ENCODE assay signal across 13 cellular contexts in genomic region chr22:23138584-23139469, GRCh38. TPM values are rescaled to one million over a fixed set of nuclear protein-coding genes. Genes with fewer than 3 reads are reported as not detected.
DNase-seq lines count a peak whose midpoint lies in the region; ATAC-seq and TF ChIP-seq lines count a peak whose summit lies in the region.
"Had no signal": no experiment of that assay in that cellular context is flagged by ENCODE, and none has a peak within 500 bp of the region (broad histone marks: within the 10 kb centered on the region; RNA-seq: fewer than 3 reads in every experiment).

No MANE protein-coding gene starts in this region.

- peak overlapping the region; percentile 97 for H3K27ac Mint-ChIP-seq in activated naive CD8-positive, alpha-beta T cell treated with anti-CD3 and anti-CD28 coated beads, Interleukin-2, amount 10 ng/mL, durations not matched to agents 7 days and 5 days
- peak overlapping the region; percentile 79 for H3K27ac Mint-ChIP-seq in osteocyte (ENCODE audit: unreplicated experiment)

- peak overlapping the region; percentile 65 for H3K4me3 ChIP-seq in Loucy (ENCODE audit: low read length, poor library complexity, severe bottlenecking)
- H3K4me3 ChIP-seq: GM23248, right atrium auricular region, tibial nerve had no signal

- peaks cover 43% of the 10 kb centered on the region for H3K4me1 Mint-ChIP-seq in activated naive CD8-positive, alpha-beta T cell treated with anti-CD3 and anti-CD28 coated beads, Interleukin-2, amount 10 ng/mL, durations not matched to agents 7 days and 5 days
- H3K4me1 Mint-ChIP-seq in osteocyte (ENCODE audit: unreplicated experiment): peaks cover 20% of the 10 kb centered on the region

- no peaks in the 10 kb centered on the region for H3K27me3 ChIP-seq in Loucy (ENCODE audit: insufficient read depth, low read length, poor library complexity, severe bottlenecking)
- H3K27me3 ChIP-seq: right atrium auricular region, tibial nerve had no signal

- peak overlapping the region; percentile 62 for H3K9ac ChIP-seq in Loucy (ENCODE audit: low read depth, low read length, poor library complexity, severe bottlenecking)
- H3K9ac ChIP-seq: GM23248 had no signal

- H3F3A ChIP-seq in Loucy (ENCODE audit: low read depth): 0 out of 2 replicates have a peak, but pooled peaks cover 7% of the 10 kb centered on the region

- H3K4me2 ChIP-seq in Loucy (ENCODE audit: low read depth, low read length, poor library complexity, severe bottlenecking): peak overlapping the region; percentile 78

- POLR2A ChIA-PET in activated naive CD8-positive, alpha-beta T cell treated with anti-CD3 and anti-CD28 coated beads, Interleukin-2, amount 10 ng/mL, durations not matched to agents 7 days and 5 days (lab: Charles Lee): interaction anchor here (0.9 to 2.2 kb wide), 4 partner anchors 20 to 320 kb away, joined by 3 to 13 read pairs (median 6); partner anchors contain the start of gene BCR

- H3K36me3 Mint-ChIP-seq in activated naive CD8-positive, alpha-beta T cell treated with anti-CD3 and anti-CD28 coated beads, Interleukin-2, amount 10 ng/mL, durations not matched to agents 7 days and 5 days: no peaks in the 10 kb centered on the region
- H3K36me3 Mint-ChIP-seq in osteocyte (ENCODE audit: unreplicated experiment): no peaks in the 10 kb centered on the region

- no peaks in the 10 kb centered on the region for H3K79me2 ChIP-seq in Loucy (ENCODE audit: insufficient read depth, low read length)

- H3K9me2 ChIP-seq in Loucy (replicated peaks; ENCODE audit: low read depth, low read length): no peaks in the 10 kb centered on the region

- H3K4me3 Mint-ChIP-seq in activated naive CD8-positive, alpha-beta T cell treated with anti-CD3 and anti-CD28 coated beads, Interleukin-2, amount 10 ng/mL, durations not matched to agents 7 days and 5 days: peak overlapping the region; percentile 73
- no peak overlapping the region for H3K4me3 Mint-ChIP-seq in osteocyte (ENCODE audit: unreplicated experiment)

- TF ChIP-seq CTCF in Loucy (conservative IDR thresholded peaks at IDR 0.05; ENCODE audit: low read length) (no peak), osteocyte (IDR thresholded peaks at IDR 0.05) (no peak)

- ATAC-seq in activated naive CD8-positive, alpha-beta T cell treated with anti-CD3 and anti-CD28 coated beads, Interleukin-2, amount 10 ng/mL, durations not matched to agents 7 days and 5 days (ENCODE audit: low read depth): no peak
- ATAC-seq in GM21825 (IDR thresholded peaks at IDR 0.05; ENCODE audit: unreplicated experiment) (no peak), HG03175 (IDR thresholded peaks at IDR 0.05; ENCODE audit: unreplicated experiment) (no peak)

- no peaks in the 10 kb centered on the region for H3K27me3 Mint-ChIP-seq in activated naive CD8-positive, alpha-beta T cell treated with anti-CD3 and anti-CD28 coated beads, Interleukin-2, amount 10 ng/mL, durations not matched to agents 7 days and 5 days
- H3K27me3 Mint-ChIP-seq in osteocyte (ENCODE audit: unreplicated experiment): peaks cover 6% of the 10 kb centered on the region

- H3K9me3 ChIP-seq in Loucy (ENCODE audit: insufficient read depth, low read depth, low read length): no peaks in the 10 kb centered on the region
- H3K9me3 ChIP-seq: right atrium auricular region, tibial nerve had no signal

- no peaks in the 10 kb centered on the region for H3K36me3 ChIP-seq in Loucy (ENCODE audit: insufficient read depth, low read length)
- H3K36me3 ChIP-seq: right atrium auricular region, tibial nerve had no signal

- H3K4me1 ChIP-seq in Loucy (ENCODE audit: insufficient read depth, low read length, poor library complexity, severe bottlenecking): peaks cover 46% of the 10 kb centered on the region

- DNase-seq in DMS79 treated with DMSO at 0.1 percent for 48 hours (lab: John Stamatoyannopoulos, UW) (peak; percentile 23), osteocyte (ENCODE audit: extremely low spot score, unreplicated experiment) (no peak), activated gamma-delta T cell treated with Interleukin-2 at 50 U/mL for 16 hours (no peak), NCI-H2227 (lab: John Stamatoyannopoulos, UW; ENCODE audit: unreplicated experiment) (no peak)
- DNase-seq in activated naive CD8-positive, alpha-beta T cell treated with anti-CD3 and anti-CD28 coated beads, Interleukin-2, amount 10 ng/mL, durations not matched to agents 7 days and 5 days: no peak
- DNase-seq: midbrain, NCI-H524 treated with DMSO at 0.1 percent for 48 hours had no signal

- H4K20me1 ChIP-seq in Loucy (ENCODE audit: insufficient read depth, low read length, poor library complexity, severe bottlenecking): no peaks in the 10 kb centered on the region

- H3K9me3 Mint-ChIP-seq in activated naive CD8-positive, alpha-beta T cell treated with anti-CD3 and anti-CD28 coated beads, Interleukin-2, amount 10 ng/mL, durations not matched to agents 7 days and 5 days: no peaks in the 10 kb centered on the region
- H3K9me3 Mint-ChIP-seq in osteocyte (ENCODE audit: unreplicated experiment): no peaks in the 10 kb centered on the region

- H2AFZ ChIP-seq in Loucy (ENCODE audit: low read length): 0 out of 2 replicates have a peak overlapping the region, but pooled peaks have one; percentile 29
- H2AFZ ChIP-seq: GM23248 had no signal

RNA-seq across cellular contexts. Expression of gene RSPH14, which starts 3.0 kb away (rescaled TPM):
- under 1 TPM; 0.50 to 0.94 TPM for total RNA-seq in activated naive CD8-positive, alpha-beta T cell treated with anti-CD3 and anti-CD28 coated beads, Interleukin-2, amount 10 ng/mL, durations not matched to agents 7 days and 5 days
- not detected in 2 replicates for total RNA-seq in osteocyte
- total RNA-seq: GM23248, right atrium auricular region had no signal

RNA-seq across cellular contexts. Expression of gene RAB36, which starts 6.5 kb away (rescaled TPM):
- 1 to 10 TPM in 1 of 2 experiments, under 1 TPM in 1; 0.68 to 1.3 TPM for total RNA-seq in activated naive CD8-positive, alpha-beta T cell treated with anti-CD3 and anti-CD28 coated beads, Interleukin-2, amount 10 ng/mL, durations not matched to agents 7 days and 5 days
- total RNA-seq in osteocyte: 3.8 and 4.8 TPM in 2 replicates

RNA-seq across cellular contexts. Expression of gene BCR, which starts 41.5 kb away (rescaled TPM):
- total RNA-seq in activated naive CD8-positive, alpha-beta T cell treated with anti-CD3 and anti-CD28 coated beads, Interleukin-2, amount 10 ng/mL, durations not matched to agents 7 days and 5 days: 10 to 100 TPM; 36.2 to 39.2 TPM
- 35.3 and 45.1 TPM in 2 replicates for total RNA-seq in osteocyte
